In the genomic region with DNA sequence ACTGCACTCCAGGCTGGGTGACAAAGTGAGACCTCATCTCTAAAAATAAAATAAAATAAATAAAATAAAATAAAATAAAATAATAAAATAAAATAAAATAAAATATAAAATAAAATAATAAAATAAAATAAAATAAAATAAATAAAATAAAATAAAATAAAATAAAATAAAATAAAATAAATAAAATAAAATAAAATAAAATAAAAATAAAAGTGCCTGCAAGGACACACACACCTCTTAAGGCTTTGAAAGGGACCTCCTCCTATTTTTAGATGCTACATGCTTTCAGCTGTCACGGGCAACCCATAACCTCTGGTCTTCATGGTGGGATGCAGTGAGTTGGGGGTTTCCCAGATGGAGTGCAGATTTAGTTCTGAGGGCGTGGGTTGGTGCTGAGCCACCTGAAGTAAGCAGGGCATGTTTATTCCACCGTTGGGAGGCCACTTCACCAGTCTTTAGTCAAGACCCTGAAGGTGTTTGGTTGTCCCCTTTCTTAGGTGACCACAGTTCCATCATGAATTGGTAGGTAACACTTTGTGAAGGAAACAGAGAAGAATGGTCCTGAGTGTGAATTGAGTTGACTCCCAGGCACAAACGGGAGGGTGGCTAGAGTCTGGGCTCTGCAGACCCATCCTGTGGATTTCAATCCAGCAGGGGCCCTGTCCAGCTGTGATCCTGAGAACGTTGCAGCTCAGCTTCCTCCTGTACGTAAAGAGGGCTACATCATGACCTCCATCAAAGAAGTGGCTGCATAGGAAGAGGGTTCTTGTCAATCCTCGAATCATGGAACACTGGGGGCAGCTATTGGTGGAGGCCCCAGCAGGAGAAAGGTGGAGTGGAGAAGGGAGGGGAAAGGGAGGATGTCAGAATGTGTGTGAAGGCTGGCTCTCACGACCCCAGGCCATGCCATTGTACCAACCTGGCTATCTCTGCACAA, we compare ENCODE assay signal across 1 cellular context.
TF ChIP-seq lines count a peak whose summit lies in the region.

No MANE protein-coding gene starts in this region.

TF ChIP-seq in GM23338, 12 proteins besides CTCF, POLR2A, EP300 and RAD21 (continued from another document):
- TF ChIP-seq, protein P1, sequence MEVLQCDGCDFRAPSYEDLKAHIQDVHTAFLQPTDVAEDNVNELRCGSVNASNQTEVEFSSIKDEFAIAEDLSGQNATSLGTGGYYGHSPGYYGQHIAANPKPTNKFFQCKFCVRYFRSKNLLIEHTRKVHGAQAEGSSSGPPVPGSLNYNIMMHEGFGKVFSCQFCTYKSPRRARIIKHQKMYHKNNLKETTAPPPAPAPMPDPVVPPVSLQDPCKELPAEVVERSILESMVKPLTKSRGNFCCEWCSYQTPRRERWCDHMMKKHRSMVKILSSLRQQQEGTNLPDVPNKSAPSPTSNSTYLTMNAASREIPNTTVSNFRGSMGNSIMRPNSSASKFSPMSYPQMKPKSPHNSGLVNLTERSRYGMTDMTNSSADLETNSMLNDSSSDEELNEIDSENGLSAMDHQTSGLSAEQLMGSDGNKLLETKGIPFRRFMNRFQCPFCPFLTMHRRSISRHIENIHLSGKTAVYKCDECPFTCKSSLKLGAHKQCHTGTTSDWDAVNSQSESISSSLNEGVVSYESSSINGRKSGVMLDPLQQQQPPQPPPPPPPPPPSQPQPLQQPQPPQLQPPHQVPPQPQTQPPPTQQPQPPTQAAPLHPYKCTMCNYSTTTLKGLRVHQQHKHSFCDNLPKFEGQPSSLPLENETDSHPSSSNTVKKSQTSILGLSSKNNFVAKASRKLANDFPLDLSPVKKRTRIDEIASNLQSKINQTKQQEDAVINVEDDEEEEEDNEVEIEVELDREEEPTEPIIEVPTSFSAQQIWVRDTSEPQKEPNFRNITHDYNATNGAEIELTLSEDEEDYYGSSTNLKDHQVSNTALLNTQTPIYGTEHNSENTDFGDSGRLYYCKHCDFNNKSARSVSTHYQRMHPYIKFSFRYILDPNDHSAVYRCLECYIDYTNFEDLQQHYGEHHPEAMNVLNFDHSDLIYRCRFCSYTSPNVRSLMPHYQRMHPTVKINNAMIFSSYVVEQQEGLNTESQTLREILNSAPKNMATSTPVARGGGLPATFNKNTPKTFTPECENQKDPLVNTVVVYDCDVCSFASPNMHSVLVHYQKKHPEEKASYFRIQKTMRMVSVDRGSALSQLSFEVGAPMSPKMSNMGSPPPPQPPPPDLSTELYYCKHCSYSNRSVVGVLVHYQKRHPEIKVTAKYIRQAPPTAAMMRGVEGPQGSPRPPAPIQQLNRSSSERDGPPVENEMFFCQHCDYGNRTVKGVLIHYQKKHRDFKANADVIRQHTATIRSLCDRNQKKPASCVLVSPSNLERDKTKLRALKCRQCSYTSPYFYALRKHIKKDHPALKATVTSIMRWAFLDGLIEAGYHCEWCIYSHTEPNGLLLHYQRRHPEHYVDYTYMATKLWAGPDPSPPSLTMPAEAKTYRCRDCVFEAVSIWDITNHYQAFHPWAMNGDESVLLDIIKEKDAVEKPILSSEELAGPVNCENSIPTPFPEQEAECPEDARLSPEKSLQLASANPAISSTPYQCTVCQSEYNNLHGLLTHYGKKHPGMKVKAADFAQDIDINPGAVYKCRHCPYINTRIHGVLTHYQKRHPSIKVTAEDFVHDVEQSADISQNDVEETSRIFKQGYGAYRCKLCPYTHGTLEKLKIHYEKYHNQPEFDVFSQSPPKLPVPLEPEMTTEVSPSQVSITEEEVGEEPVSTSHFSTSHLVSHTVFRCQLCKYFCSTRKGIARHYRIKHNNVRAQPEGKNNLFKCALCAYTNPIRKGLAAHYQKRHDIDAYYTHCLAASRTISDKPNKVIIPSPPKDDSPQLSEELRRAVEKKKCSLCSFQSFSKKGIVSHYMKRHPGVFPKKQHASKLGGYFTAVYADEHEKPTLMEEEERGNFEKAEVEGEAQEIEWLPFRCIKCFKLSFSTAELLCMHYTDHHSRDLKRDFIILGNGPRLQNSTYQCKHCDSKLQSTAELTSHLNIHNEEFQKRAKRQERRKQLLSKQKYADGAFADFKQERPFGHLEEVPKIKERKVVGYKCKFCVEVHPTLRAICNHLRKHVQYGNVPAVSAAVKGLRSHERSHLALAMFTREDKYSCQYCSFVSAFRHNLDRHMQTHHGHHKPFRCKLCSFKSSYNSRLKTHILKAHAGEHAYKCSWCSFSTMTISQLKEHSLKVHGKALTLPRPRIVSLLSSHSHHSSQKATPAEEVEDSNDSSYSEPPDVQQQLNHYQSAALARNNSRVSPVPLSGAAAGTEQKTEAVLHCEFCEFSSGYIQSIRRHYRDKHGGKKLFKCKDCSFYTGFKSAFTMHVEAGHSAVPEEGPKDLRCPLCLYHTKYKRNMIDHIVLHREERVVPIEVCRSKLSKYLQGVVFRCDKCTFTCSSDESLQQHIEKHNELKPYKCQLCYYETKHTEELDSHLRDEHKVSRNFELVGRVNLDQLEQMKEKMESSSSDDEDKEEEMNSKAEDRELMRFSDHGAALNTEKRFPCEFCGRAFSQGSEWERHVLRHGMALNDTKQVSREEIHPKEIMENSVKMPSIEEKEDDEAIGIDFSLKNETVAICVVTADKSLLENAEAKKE (CRISPR knock-in tag; IDR thresholded peaks at IDR 0.05) = no peak
- TF ChIP-seq, protein P2, sequence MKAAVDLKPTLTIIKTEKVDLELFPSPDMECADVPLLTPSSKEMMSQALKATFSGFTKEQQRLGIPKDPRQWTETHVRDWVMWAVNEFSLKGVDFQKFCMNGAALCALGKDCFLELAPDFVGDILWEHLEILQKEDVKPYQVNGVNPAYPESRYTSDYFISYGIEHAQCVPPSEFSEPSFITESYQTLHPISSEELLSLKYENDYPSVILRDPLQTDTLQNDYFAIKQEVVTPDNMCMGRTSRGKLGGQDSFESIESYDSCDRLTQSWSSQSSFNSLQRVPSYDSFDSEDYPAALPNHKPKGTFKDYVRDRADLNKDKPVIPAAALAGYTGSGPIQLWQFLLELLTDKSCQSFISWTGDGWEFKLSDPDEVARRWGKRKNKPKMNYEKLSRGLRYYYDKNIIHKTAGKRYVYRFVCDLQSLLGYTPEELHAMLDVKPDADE (IDR thresholded peaks at IDR 0.05) = no peak
TF ChIP-seq in GM23338: peak in this region for 0.
